ENCODE assay signal across 20 cellular contexts in the genomic region with DNA sequence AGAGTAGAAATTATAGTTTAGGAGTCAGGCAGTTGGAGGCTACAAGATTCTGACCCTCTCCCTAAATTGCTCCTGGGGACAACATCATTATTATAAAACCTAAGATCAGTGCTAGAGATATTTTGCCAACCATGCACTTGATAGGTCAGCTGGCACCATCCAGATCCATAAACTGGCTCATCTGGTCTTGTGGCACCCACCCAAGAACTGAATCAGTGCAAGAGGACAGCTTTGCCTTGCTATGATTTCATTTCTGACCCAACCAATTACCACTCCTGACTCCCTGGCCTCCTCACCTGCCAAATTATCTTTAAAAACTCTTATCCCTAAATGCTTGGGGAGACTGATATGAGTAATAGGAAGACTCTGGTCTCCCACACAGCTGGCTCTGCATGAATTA.
DNase-seq lines count a peak whose midpoint lies in the region; ATAC-seq and TF ChIP-seq lines count a peak whose summit lies in the region.
"Had no signal": no experiment of that assay in that cellular context is flagged by ENCODE, and none has a peak within 500 bp of the region (broad histone marks: within the 10 kb centered on the region; RNA-seq: fewer than 3 reads in every experiment).

No MANE protein-coding gene starts in this region.

- no peaks in the 10 kb centered on the region for H3K9me1 ChIP-seq in IMR-90 (ENCODE audit: insufficient read depth, low read length)

- no peaks in the 10 kb centered on the region for H3F3A ChIP-seq in PC-3 (ENCODE audit: low read length, unreplicated experiment)

- no peak for TF ChIP-seq CTCF in IMR-90 (conservative IDR thresholded peaks at IDR 0.05; ENCODE audit: low read depth, low read length)
- TF ChIP-seq CTCF in PC-3 (conservative IDR thresholded peaks at IDR 0.05; ENCODE audit: low read depth, low read length): no peak
- TF ChIP-seq CTCF in foreskin fibroblast (IDR thresholded peaks at IDR 0.05; ENCODE audit: low read depth, low read length): no peak
- no peak for TF ChIP-seq CTCF in GM10248 (IDR thresholded peaks at IDR 0.05; ENCODE audit: control extremely low read depth, extremely low read depth, low read depth, missing control alignments)

- no peak overlapping the region for H3K18ac ChIP-seq in IMR-90 (ENCODE audit: low read depth, low read length)

- intact Hi-C loops in IMR-90 (cut with micrococcal nuclease): no loop called here
- intact Hi-C loops in PC-3 (cut with micrococcal nuclease): no loop called here

- H3K56ac ChIP-seq in IMR-90 (ENCODE audit: extremely low read depth, insufficient read depth, low read length): no peak overlapping the region

- H2BK120ac ChIP-seq in IMR-90 (ENCODE audit: low read depth, low read length): no peak overlapping the region

- H4K20me1 ChIP-seq in IMR-90 (ENCODE audit: insufficient read depth, low read length) (no peaks in the 10 kb centered on the region), PC-3 (ENCODE audit: low read length) (no peaks in the 10 kb centered on the region)

- H2BK15ac ChIP-seq in IMR-90 (ENCODE audit: low read depth, low read length): no peak overlapping the region

- no peak overlapping the region for H4K8ac ChIP-seq in IMR-90 (ENCODE audit: low read depth in 2 of 2, low read length in 2 of 2)

- no peak overlapping the region for H2AK9ac ChIP-seq in IMR-90 (replicated peaks; ENCODE audit: low read depth, low read length, poor library complexity)

- no peak for ATAC-seq in IMR-90 (ENCODE audit: low read depth)
- ATAC-seq in PC-3: no peak

- no peaks in the 10 kb centered on the region for H3K4me1 ChIP-seq in IMR-90 (ENCODE audit: control insufficient read depth, insufficient read depth, low read length)
- H3K4me1 ChIP-seq in PC-3 (ENCODE audit: insufficient read depth, low read length): no peaks in the 10 kb centered on the region

- H2AFZ ChIP-seq in IMR-90 (replicated peaks; ENCODE audit: low read length, poor library complexity) (no peak overlapping the region), PC-3 (ENCODE audit: low read length) (no peak overlapping the region)

- no peaks in the 10 kb centered on the region for H3K79me2 ChIP-seq in PC-3 (ENCODE audit: low read length)

- no peaks in the 10 kb centered on the region for H3K9me2 ChIP-seq in PC-3 (replicated peaks; ENCODE audit: low read length)

- BruUV-seq in IMR-90 (replicated peaks; lab: Mats Ljungman, UMichigan) (no TSS peak), PC-3 (replicated peaks; lab: Mats Ljungman, UMichigan) (no TSS peak)

- H3K27me3 ChIP-seq in IMR-90 (ENCODE audit: control insufficient read depth, insufficient read depth, low read length): no peaks in the 10 kb centered on the region
- no peaks in the 10 kb centered on the region for H3K27me3 ChIP-seq in PC-3 (ENCODE audit: low read length)

- H2BK20ac ChIP-seq in IMR-90 (ENCODE audit: low read depth, low read length): no peak overlapping the region

- no peak overlapping the region for H4K91ac ChIP-seq in IMR-90 (ENCODE audit: insufficient read depth, low read depth, low read length)

- H3K23ac ChIP-seq in IMR-90 (ENCODE audit: low read depth, low read length): no peak overlapping the region

- no peak overlapping the region for H3K4me2 ChIP-seq in IMR-90 (ENCODE audit: low read depth, low read length)
- H3K4me2 ChIP-seq in PC-3 (ENCODE audit: low read length): no peak overlapping the region
- H3K4me2 ChIP-seq: KMS-11 had no signal

- H2BK5ac ChIP-seq in IMR-90 (ENCODE audit: low read depth, low read length, poor library complexity, severe bottlenecking): no peak overlapping the region

- H3K4ac ChIP-seq in IMR-90 (ENCODE audit: low read depth, low read length): no peak overlapping the region

- CTCF ChIA-PET in IMR-90 (lab: Yijun Ruan, JAX): interaction anchor here (0.6 to 1.6 kb wide), 2 partner anchors 22 to 54 kb away, joined by 3 to 5 read pairs; no protein-coding TSS in a partner anchor
- CTCF ChIA-PET in PC-3 (lab: Charles Lee): no interaction called here
- CTCF ChIA-PET in GM10248 (lab: Yijun Ruan, JAX): interaction anchor here (1.7 kb wide), 1 partner anchor 54 kb away, joined by 6 read pairs; no protein-coding TSS in a partner anchor

- H3K9me3 ChIP-seq in IMR-90 (ENCODE audit: control insufficient read depth, insufficient read depth, low read length) (no peaks in the 10 kb centered on the region), PC-3 (ENCODE audit: low read length) (no peaks in the 10 kb centered on the region)
- H3K9me3 ChIP-seq: HAP-1 had no signal

- no peak for TF ChIP-seq RAD21 in IMR-90 (IDR thresholded peaks at IDR 0.05; ENCODE audit: low read length)

- in situ Hi-C loops in IMR-90 (cut with MboI; ENCODE audit: low sequenced_read_pairs): no loop called here

- DNase-seq in NCI-H2227 (lab: John Stamatoyannopoulos, UW; ENCODE audit: unreplicated experiment) (peak; percentile 5), NCI-H2227 treated with DMSO at 0.1 percent for 48 hours (lab: John Stamatoyannopoulos, UW) (no peak), IMR-90 (peak; percentile 3), PC-3 (peak; percentile 60), foreskin fibroblast (peak; percentile 29 to 71), GM10248 (ENCODE audit: extremely low spot score) (no peak), hepatic stellate cell (ENCODE audit: low spot score) (no peak)
- DNase-seq in stimulated activated CD4-positive, alpha-beta T cell treated with anti-CD3 and anti-CD28 coated beads, Interleukin-4, amount 100 ng/mL, for 24 hours: no peak
- DNase-seq: DMS79 treated with DMSO at 0.1 percent for 48 hours, NCI-H1417, NCI-H1694 treated with DMSO at 0.1 percent for 48 hours, NCI-H2081 treated with DMSO at 0.1 percent for 48 hours, NCI-H2171 treated with DMSO at 0.1 percent for 48 hours, NCI-H524, NCI-H82, OCI-M1, Right ventricle myocardium superior had no signal

- H3K79me1 ChIP-seq in IMR-90 (ENCODE audit: low read depth in 1 of 2, low read length in 2 of 2): no peaks in the 10 kb centered on the region

- TF ChIP-seq POLR2A in IMR-90 (IDR thresholded peaks at IDR 0.05; ENCODE audit: low read depth, low read length): no peak

- H3K27ac ChIP-seq in IMR-90 (ENCODE audit: insufficient read depth, low read length) (no peak overlapping the region), PC-3 (ENCODE audit: low read length) (no peak overlapping the region)
- H3K27ac ChIP-seq: 22Rv1, KMS-11 had no signal

- POLR2A ChIA-PET in IMR-90 (lab: Charles Lee; ENCODE audit: unreplicated experiment): no interaction called here
- POLR2A ChIA-PET in PC-3 (lab: Charles Lee; ENCODE audit: unreplicated experiment): no interaction called here
- POLR2A ChIA-PET in GM10248 (lab: Yijun Ruan, JAX): no interaction called here

- H4K5ac ChIP-seq in IMR-90 (ENCODE audit: low read depth, low read length): no peak overlapping the region

- no peak overlapping the region for H2AK5ac ChIP-seq in IMR-90 (ENCODE audit: low read depth, low read length)

- H3K9ac ChIP-seq in IMR-90 (ENCODE audit: low read depth, low read length) (no peak overlapping the region), PC-3 (ENCODE audit: low read length) (no peak overlapping the region)
- H3K9ac ChIP-seq: KMS-11 had no signal

- H3K4me3 ChIP-seq in IMR-90 (ENCODE audit: insufficient read depth, low read depth, low read length) (no peak overlapping the region), PC-3 (ENCODE audit: low read length) (no peak overlapping the region), foreskin fibroblast (ENCODE audit: low read depth in 1 of 2, low read length in 2 of 2) (no peak overlapping the region)
- H3K4me3 ChIP-seq: HAP-1 had no signal

- H3K36me3 ChIP-seq in IMR-90 (ENCODE audit: control insufficient read depth, insufficient read depth, low read length): no peaks in the 10 kb centered on the region
- no peaks in the 10 kb centered on the region for H3K36me3 ChIP-seq in PC-3 (ENCODE audit: low read depth, low read length)
- H3K36me3 ChIP-seq: HAP-1 had no signal

- dilution Hi-C loops in IMR-90 (cut with HindIII; ENCODE audit: low sequenced_read_pairs, unreplicated experiment): no loop called here

- no peak overlapping the region for H3K14ac ChIP-seq in IMR-90 (replicated peaks; ENCODE audit: low read depth, low read length)

TF ChIP-seq in IMR-90, 13 proteins besides CTCF, POLR2A, EP300 and RAD21:
- no peak for TF ChIP-seq FOS (IDR thresholded peaks at IDR 0.05; ENCODE audit: low read depth, low read length)
- TF ChIP-seq BHLHE40 (IDR thresholded peaks at IDR 0.05; ENCODE audit: low read depth, low read length): no peak
- no peak for TF ChIP-seq RCOR1 (IDR thresholded peaks at IDR 0.05; ENCODE audit: insufficient replicate concordance, low read length)
- TF ChIP-seq MAFK (IDR thresholded peaks at IDR 0.05; ENCODE audit: low read depth, low read length): no peak
- no peak for TF ChIP-seq CEBPB (IDR thresholded peaks at IDR 0.05; ENCODE audit: low read depth, low read length)
- no peak for TF ChIP-seq MXI1 (IDR thresholded peaks at IDR 0.05; ENCODE audit: borderline replicate concordance, low read depth, low read length)
- TF ChIP-seq, protein P1, sequence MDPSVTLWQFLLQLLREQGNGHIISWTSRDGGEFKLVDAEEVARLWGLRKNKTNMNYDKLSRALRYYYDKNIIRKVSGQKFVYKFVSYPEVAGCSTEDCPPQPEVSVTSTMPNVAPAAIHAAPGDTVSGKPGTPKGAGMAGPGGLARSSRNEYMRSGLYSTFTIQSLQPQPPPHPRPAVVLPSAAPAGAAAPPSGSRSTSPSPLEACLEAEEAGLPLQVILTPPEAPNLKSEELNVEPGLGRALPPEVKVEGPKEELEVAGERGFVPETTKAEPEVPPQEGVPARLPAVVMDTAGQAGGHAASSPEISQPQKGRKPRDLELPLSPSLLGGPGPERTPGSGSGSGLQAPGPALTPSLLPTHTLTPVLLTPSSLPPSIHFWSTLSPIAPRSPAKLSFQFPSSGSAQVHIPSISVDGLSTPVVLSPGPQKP (IDR thresholded peaks at IDR 0.05; ENCODE audit: borderline replicate concordance, low read depth, low read length): no peak
- no peak for TF ChIP-seq MAZ (IDR thresholded peaks at IDR 0.05; ENCODE audit: borderline replicate concordance, low read depth, low read length)
- TF ChIP-seq SMC3 (IDR thresholded peaks at IDR 0.05; ENCODE audit: low read depth, low read length): no peak
- TF ChIP-seq, protein P2, sequence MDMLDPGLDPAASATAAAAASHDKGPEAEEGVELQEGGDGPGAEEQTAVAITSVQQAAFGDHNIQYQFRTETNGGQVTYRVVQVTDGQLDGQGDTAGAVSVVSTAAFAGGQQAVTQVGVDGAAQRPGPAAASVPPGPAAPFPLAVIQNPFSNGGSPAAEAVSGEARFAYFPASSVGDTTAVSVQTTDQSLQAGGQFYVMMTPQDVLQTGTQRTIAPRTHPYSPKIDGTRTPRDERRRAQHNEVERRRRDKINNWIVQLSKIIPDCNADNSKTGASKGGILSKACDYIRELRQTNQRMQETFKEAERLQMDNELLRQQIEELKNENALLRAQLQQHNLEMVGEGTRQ (IDR thresholded peaks at IDR 0.05; ENCODE audit: low read depth, low read length): no peak
- TF ChIP-seq NFE2L2 (IDR thresholded peaks at IDR 0.05; ENCODE audit: low read depth, low read length): no peak
- TF ChIP-seq RFX5 (IDR thresholded peaks at IDR 0.05; ENCODE audit: low read depth, low read length): no peak
- TF ChIP-seq CHD1 (IDR thresholded peaks at IDR 0.05; ENCODE audit: low read depth, low read length): no peak

Comparison
In these comparisons a context has a peak if more than half of its experiments do, and no peak if none do; other contexts are left out.
1. DNase-seq: peak in NCI-H2227 (single experiment), IMR-90 (single experiment), PC-3 (single experiment) and foreskin fibroblast (2 of 2); none in NCI-H2227 treated with DMSO at 0.1 percent for 48 hours (single experiment), stimulated activated CD4-positive, alpha-beta T cell treated with anti-CD3 and anti-CD28 coated beads, Interleukin-4, amount 100 ng/mL, for 24 hours (single experiment), GM10248 (single experiment) and hepatic stellate cell (single experiment).